In the genomic region with DNA sequence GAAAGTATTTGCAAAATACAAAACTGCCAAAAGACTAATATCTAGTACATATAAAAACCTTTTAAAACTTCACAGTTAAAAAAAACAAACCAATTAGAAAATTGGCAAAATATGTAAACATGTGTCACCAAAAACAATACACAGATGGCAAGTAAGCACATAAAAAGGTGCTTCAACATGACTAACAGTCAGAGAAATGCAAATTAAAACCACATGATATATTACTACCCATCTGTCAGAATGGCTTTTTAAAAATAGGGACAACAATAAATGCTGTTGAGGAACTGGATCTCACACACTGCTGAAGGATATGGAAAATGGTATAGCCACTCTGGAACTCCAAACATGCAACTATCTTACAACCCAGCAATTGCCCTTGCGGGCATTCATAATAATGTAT, we compare ENCODE assay signal across 22 cellular contexts.
"Had no signal": no experiment of that assay in that cellular context is flagged by ENCODE, and none has a peak within 500 bp of the region (broad histone marks: within the 10 kb centered on the region; RNA-seq: fewer than 3 reads in every experiment).

No MANE protein-coding gene starts in this region.

- DNase-seq: activated CD4-positive, alpha-beta T cell treated with anti-CD3 and anti-CD28 coated beads for 1 hour; activated CD4-positive, alpha-beta T cell treated with anti-CD3 and anti-CD28 coated beads, Interleukin-2, amount 50 U/mL, for 1 hour; activated CD8-positive, alpha-beta T cell treated with anti-CD3 and anti-CD28 coated beads, Interleukin-2, amount 10 ng/mL, durations not matched to agents 7 days and 5 days; activated gamma-delta T cell treated with Interleukin-2 at 50 U/mL for 16 hours; activated T-cell treated with anti-CD3 and anti-CD28 coated beads, Interleukin-2, amount 50 U/mL, for 1 hour; adrenal gland; brain microvascular endothelial cell; caudate nucleus; dermis blood vessel endothelial cell; effector memory CD4-positive, alpha-beta T cell; immature natural killer cell; left lung; naive B cell; nucleus accumbens; right lobe of liver; small intestine; stimulated activated CD4-positive, alpha-beta T cell treated with anti-CD3 and anti-CD28 coated beads, Interleukin-2, amount 100 ng/mL, for 24 hours; T-helper 1 cell; testis had no signal

- FAIRE-seq: endothelial cell of umbilical vein, small intestine had no signal

- ATAC-seq: activated CD8-positive, alpha-beta T cell treated with anti-CD3 and anti-CD28 coated beads, Interleukin-2, amount 10 ng/mL, durations not matched to agents 7 days and 5 days; activated naive CD4-positive, alpha-beta T cell treated with anti-CD3 and anti-CD28 coated beads, Interleukin-2, amount 50 U/mL, for 72 hours; left lung; right lobe of liver; stimulated activated memory B cell treated with anti-CD40 and anti-IgM and Interleukin-4, amounts not matched to agents 10 μg/mL and 1 μg/mL and 100 μg/mL, for 72 hours had no signal
